Comparison of ENCODE assay signal across 1 cellular context in the genomic region with DNA sequence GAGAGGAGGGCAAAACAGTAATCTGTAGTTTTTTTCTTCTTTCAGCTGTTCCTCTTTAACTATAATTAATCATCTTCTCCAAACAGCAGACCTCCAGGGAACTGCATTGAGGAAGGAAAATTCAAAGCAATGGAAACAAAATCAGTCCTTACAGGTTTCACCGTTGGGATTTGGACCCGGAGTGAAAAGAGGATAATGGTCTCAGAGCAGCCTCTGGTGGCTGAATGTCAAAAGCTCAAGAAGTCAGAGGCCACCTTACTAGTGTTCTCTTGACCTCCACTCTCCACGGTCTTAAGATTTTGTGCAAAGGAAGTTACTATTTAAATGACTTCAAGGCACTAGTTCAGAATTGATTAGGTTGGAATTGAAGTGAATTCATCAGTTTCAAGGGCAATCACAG.
TF ChIP-seq lines count a peak whose summit lies in the region.

No MANE protein-coding gene starts in this region.

TF ChIP-seq in GM12878, 131 proteins besides CTCF, POLR2A, EP300 and RAD21 (continued from another document):
- TF ChIP-seq NR2C1 (IDR thresholded peaks at IDR 0.05) (no peak), CHD1 (IDR thresholded peaks at IDR 0.05; ENCODE audit: low read depth, low read length) (no peak)
TF ChIP-seq in GM12878: peak in this region for 0.
